In the genomic region with DNA sequence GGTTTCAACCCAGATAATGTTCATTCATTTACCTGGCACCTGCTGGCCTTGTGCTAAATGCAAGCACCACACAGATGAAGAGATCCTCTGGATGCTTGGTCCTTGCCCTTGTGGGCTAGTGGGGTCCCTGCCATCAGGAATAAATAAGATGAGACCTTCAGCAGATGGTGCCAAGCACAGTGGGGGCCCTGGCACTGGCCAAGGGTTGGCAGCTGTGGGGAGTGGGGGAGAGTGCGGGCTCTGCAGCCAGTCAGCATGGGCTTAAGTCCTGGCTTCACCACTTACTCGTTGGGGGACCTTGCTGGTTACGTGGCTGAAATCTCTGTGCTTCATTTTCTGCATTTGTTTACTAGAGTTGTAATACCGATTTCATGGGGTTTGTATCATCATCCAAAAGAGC, we compare ENCODE assay signal across 16 cellular contexts. TPM values are rescaled to one million over a fixed set of nuclear protein-coding genes. Genes with fewer than 3 reads are reported as not detected.
A peak's percentile ranks its signal among the peaks of the same experiment; 100 is the strongest.
DNase-seq lines count a peak whose midpoint lies in the region; ATAC-seq, FAIRE-seq and TF ChIP-seq lines count a peak whose summit lies in the region.
"Had no signal": no experiment of that assay in that cellular context is flagged by ENCODE, and none has a peak within 500 bp of the region (broad histone marks: within the 10 kb centered on the region; RNA-seq: fewer than 3 reads in every experiment).

No MANE protein-coding gene starts in this region.

- no peaks in the 10 kb centered on the region; the same call in 1 of the 2 replicates for H4K20me1 ChIP-seq in GM23338 (replicated peaks; ENCODE audit: insufficient read depth)

- H3K27ac Mint-ChIP-seq in GM23338 (peak overlapping the region; percentile 78), endothelial cell (ENCODE audit: unreplicated experiment) (no peak overlapping the region)
- no peak overlapping the region for H3K27ac Mint-ChIP-seq in activated T-helper 17 cell treated with anti-CD3 and anti-CD28 coated beads, Interleukin-2, amount 50 U/mL, for 72 hours

- H3K4me3 Mint-ChIP-seq in GM23338 (no peak overlapping the region), endothelial cell (ENCODE audit: unreplicated experiment) (peak overlapping the region; percentile 48)
- no peak overlapping the region for H3K4me3 Mint-ChIP-seq in activated T-helper 17 cell treated with anti-CD3 and anti-CD28 coated beads, Interleukin-2, amount 50 U/mL, for 72 hours

- H3K27me3 ChIP-seq in GM23338 (ENCODE audit: insufficient read depth), result no peaks in the 10 kb centered on the region

- TF ChIP-seq CTCF in GM23338 (conservative IDR thresholded peaks at IDR 0.05; ENCODE audit: low read depth in 2 of 2) (no peak), VCaP (conservative IDR thresholded peaks at IDR 0.05) (no peak), endothelial cell (IDR thresholded peaks at IDR 0.05; ENCODE audit: unreplicated experiment) (no peak)

- no peak overlapping the region for H3K4me2 ChIP-seq in GM23338

- H3K4me3 ChIP-seq in GM23338, result no peak overlapping the region

- TF ChIP-seq POLR2A in GM12892 (IDR thresholded peaks at IDR 0.05; ENCODE audit: low read depth, low read length), result 0 out of 2 replicates have a peak, but pooled peaks have one; percentile 16

- no peak for ATAC-seq in GM23338
- no peak for ATAC-seq in activated T-helper 17 cell treated with anti-CD3 and anti-CD28 coated beads, Interleukin-2, amount 50 U/mL, for 72 hours (replicated peaks)
- ATAC-seq: PC-3 had no signal

- H3K9me2 ChIP-seq in GM23338 (ENCODE audit: insufficient read depth), result no peaks in the 10 kb centered on the region

- H3F3A ChIP-seq in GM23338 (replicated peaks; ENCODE audit: low read depth), result no peaks in the 10 kb centered on the region

- peaks cover 3% of the 10 kb centered on the region for H3K79me2 ChIP-seq in GM23338 (replicated peaks; ENCODE audit: insufficient read depth)

- no peak overlapping the region for H2AFZ ChIP-seq in GM23338

- DNase-seq in GM12892 (ENCODE audit: insufficient read length) (no peak), GM23338 (ENCODE audit: low spot score) (no peak), endothelial cell (ENCODE audit: low spot score) (no peak), Kasumi-1 (lab: John Stamatoyannopoulos, UW) (no peak)
- DNase-seq in activated CD8-positive, alpha-beta memory T cell treated with anti-CD3 and anti-CD28 coated beads, Interleukin-2, amount 50 U/mL, for 48 hours, result no peak
- DNase-seq: ACHN, COR-L47, EL, NCI-H1105 treated with DMSO at 0.1 percent for 48 hours, NCI-H1694 treated with DMSO at 0.1 percent for 48 hours, NCI-H226, NCI-H526 treated with DMSO at 0.1 percent for 48 hours, PC-3 had no signal

- H3K4me1 Mint-ChIP-seq in GM23338 (peaks cover 20% of the 10 kb centered on the region), endothelial cell (ENCODE audit: unreplicated experiment) (peaks cover 31% of the 10 kb centered on the region)
- peaks cover 3% of the 10 kb centered on the region for H3K4me1 Mint-ChIP-seq in activated T-helper 17 cell treated with anti-CD3 and anti-CD28 coated beads, Interleukin-2, amount 50 U/mL, for 72 hours

- peaks cover 79% of the 10 kb centered on the region for H3K36me3 Mint-ChIP-seq in GM23338 (ENCODE audit: low read depth)
- H3K36me3 Mint-ChIP-seq in endothelial cell (ENCODE audit: low read depth, unreplicated experiment), result peaks cover 44% of the 10 kb centered on the region
- peaks cover 100% of the 10 kb centered on the region for H3K36me3 Mint-ChIP-seq in activated T-helper 17 cell treated with anti-CD3 and anti-CD28 coated beads, Interleukin-2, amount 50 U/mL, for 72 hours (ENCODE audit: low read depth)

- H3K4me1 ChIP-seq in GM23338 (ENCODE audit: insufficient read depth), result no peaks in the 10 kb centered on the region

- H3K27me3 Mint-ChIP-seq in GM23338 (ENCODE audit: insufficient read depth, low read depth, poor library complexity) (peaks cover 3% of the 10 kb centered on the region), endothelial cell (ENCODE audit: unreplicated experiment) (peaks cover 3% of the 10 kb centered on the region)
- H3K27me3 Mint-ChIP-seq in activated T-helper 17 cell treated with anti-CD3 and anti-CD28 coated beads, Interleukin-2, amount 50 U/mL, for 72 hours, result no peaks in the 10 kb centered on the region

- no peak for FAIRE-seq in GM12892 (lab: Jason Lieb, UNC)

- H3K36me3 ChIP-seq in GM23338 (ENCODE audit: insufficient read depth), result peaks cover 39% of the 10 kb centered on the region

- H3K27ac ChIP-seq in GM23338 (ENCODE audit: low read depth), result peak overlapping the region; percentile 78; the same call in 1 of the 2 replicates
- peak overlapping the region; percentile 42 for H3K27ac ChIP-seq in VCaP
- H3K27ac ChIP-seq: RWPE1 had no signal

- H3K9me3 Mint-ChIP-seq in GM23338, result no peaks in the 10 kb centered on the region
- no peaks in the 10 kb centered on the region for H3K9me3 Mint-ChIP-seq in endothelial cell (ENCODE audit: unreplicated experiment)
- no peaks in the 10 kb centered on the region for H3K9me3 Mint-ChIP-seq in activated T-helper 17 cell treated with anti-CD3 and anti-CD28 coated beads, Interleukin-2, amount 50 U/mL, for 72 hours

TF ChIP-seq in GM23338, 12 proteins besides CTCF, POLR2A, EP300 and RAD21 (continues in another document):
- TF ChIP-seq EZH2 (IDR thresholded peaks at IDR 0.05; ENCODE audit: low read depth, unreplicated experiment) (no peak), ZNF114 (CRISPR knock-in tag; IDR thresholded peaks at IDR 0.05) (no peak), CREB1 (CRISPR knock-in tag; IDR thresholded peaks at IDR 0.05; ENCODE audit: low read depth) (no peak), POLR2AphosphoS5 (IDR thresholded peaks at IDR 0.05; ENCODE audit: low read depth) (no peak)
- TF ChIP-seq, protein P1, sequence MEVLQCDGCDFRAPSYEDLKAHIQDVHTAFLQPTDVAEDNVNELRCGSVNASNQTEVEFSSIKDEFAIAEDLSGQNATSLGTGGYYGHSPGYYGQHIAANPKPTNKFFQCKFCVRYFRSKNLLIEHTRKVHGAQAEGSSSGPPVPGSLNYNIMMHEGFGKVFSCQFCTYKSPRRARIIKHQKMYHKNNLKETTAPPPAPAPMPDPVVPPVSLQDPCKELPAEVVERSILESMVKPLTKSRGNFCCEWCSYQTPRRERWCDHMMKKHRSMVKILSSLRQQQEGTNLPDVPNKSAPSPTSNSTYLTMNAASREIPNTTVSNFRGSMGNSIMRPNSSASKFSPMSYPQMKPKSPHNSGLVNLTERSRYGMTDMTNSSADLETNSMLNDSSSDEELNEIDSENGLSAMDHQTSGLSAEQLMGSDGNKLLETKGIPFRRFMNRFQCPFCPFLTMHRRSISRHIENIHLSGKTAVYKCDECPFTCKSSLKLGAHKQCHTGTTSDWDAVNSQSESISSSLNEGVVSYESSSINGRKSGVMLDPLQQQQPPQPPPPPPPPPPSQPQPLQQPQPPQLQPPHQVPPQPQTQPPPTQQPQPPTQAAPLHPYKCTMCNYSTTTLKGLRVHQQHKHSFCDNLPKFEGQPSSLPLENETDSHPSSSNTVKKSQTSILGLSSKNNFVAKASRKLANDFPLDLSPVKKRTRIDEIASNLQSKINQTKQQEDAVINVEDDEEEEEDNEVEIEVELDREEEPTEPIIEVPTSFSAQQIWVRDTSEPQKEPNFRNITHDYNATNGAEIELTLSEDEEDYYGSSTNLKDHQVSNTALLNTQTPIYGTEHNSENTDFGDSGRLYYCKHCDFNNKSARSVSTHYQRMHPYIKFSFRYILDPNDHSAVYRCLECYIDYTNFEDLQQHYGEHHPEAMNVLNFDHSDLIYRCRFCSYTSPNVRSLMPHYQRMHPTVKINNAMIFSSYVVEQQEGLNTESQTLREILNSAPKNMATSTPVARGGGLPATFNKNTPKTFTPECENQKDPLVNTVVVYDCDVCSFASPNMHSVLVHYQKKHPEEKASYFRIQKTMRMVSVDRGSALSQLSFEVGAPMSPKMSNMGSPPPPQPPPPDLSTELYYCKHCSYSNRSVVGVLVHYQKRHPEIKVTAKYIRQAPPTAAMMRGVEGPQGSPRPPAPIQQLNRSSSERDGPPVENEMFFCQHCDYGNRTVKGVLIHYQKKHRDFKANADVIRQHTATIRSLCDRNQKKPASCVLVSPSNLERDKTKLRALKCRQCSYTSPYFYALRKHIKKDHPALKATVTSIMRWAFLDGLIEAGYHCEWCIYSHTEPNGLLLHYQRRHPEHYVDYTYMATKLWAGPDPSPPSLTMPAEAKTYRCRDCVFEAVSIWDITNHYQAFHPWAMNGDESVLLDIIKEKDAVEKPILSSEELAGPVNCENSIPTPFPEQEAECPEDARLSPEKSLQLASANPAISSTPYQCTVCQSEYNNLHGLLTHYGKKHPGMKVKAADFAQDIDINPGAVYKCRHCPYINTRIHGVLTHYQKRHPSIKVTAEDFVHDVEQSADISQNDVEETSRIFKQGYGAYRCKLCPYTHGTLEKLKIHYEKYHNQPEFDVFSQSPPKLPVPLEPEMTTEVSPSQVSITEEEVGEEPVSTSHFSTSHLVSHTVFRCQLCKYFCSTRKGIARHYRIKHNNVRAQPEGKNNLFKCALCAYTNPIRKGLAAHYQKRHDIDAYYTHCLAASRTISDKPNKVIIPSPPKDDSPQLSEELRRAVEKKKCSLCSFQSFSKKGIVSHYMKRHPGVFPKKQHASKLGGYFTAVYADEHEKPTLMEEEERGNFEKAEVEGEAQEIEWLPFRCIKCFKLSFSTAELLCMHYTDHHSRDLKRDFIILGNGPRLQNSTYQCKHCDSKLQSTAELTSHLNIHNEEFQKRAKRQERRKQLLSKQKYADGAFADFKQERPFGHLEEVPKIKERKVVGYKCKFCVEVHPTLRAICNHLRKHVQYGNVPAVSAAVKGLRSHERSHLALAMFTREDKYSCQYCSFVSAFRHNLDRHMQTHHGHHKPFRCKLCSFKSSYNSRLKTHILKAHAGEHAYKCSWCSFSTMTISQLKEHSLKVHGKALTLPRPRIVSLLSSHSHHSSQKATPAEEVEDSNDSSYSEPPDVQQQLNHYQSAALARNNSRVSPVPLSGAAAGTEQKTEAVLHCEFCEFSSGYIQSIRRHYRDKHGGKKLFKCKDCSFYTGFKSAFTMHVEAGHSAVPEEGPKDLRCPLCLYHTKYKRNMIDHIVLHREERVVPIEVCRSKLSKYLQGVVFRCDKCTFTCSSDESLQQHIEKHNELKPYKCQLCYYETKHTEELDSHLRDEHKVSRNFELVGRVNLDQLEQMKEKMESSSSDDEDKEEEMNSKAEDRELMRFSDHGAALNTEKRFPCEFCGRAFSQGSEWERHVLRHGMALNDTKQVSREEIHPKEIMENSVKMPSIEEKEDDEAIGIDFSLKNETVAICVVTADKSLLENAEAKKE (CRISPR knock-in tag; IDR thresholded peaks at IDR 0.05), result no peak

RNA-seq across cellular contexts. Expression of gene LAP3, which starts 6.9 kb away (rescaled TPM):
- 188 TPM for polyA plus RNA-seq in GM12892 (2012; ENCODE audit: missing spikeins)
- 46.4 and 63.6 TPM in 2 replicates for total RNA-seq in GM23338 (2014; rRNA removed; shearing (Covaris generic))
- polyA plus RNA-seq in GM23338 (2016; fragmentation: Nextera tagmentation; extraction: Ambion mirVana), result 23.6 and 28.6 TPM in 2 replicates
- total RNA-seq in endothelial cell (ENCODE audit: unreplicated experiment), result 150 TPM
- 100 to 1,000 TPM in 1 of 2 donors, 10 to 100 TPM in 1; 58.8 to 109 TPM for total RNA-seq in activated T-helper 17 cell treated with anti-CD3 and anti-CD28 coated beads, Interleukin-2, amount 50 U/mL, for 72 hours

RNA-seq across cellular contexts. Expression of gene MED28, which starts 30.5 kb away (rescaled TPM):
- polyA plus RNA-seq in GM12892 (2012; ENCODE audit: missing spikeins), result 42.2 TPM
- total RNA-seq in GM23338 (2014; rRNA removed; shearing (Covaris generic)), result 24.0 and 25.8 TPM in 2 replicates
- polyA plus RNA-seq in GM23338 (2016; fragmentation: Nextera tagmentation; extraction: Ambion mirVana), result 51.9 and 60.9 TPM in 2 replicates
- total RNA-seq in endothelial cell (ENCODE audit: unreplicated experiment), result 98.0 TPM
- 10 to 100 TPM; 50.0 to 50.9 TPM for total RNA-seq in activated T-helper 17 cell treated with anti-CD3 and anti-CD28 coated beads, Interleukin-2, amount 50 U/mL, for 72 hours
